ENCODE assay signal across 8 cellular contexts in the genomic region with DNA sequence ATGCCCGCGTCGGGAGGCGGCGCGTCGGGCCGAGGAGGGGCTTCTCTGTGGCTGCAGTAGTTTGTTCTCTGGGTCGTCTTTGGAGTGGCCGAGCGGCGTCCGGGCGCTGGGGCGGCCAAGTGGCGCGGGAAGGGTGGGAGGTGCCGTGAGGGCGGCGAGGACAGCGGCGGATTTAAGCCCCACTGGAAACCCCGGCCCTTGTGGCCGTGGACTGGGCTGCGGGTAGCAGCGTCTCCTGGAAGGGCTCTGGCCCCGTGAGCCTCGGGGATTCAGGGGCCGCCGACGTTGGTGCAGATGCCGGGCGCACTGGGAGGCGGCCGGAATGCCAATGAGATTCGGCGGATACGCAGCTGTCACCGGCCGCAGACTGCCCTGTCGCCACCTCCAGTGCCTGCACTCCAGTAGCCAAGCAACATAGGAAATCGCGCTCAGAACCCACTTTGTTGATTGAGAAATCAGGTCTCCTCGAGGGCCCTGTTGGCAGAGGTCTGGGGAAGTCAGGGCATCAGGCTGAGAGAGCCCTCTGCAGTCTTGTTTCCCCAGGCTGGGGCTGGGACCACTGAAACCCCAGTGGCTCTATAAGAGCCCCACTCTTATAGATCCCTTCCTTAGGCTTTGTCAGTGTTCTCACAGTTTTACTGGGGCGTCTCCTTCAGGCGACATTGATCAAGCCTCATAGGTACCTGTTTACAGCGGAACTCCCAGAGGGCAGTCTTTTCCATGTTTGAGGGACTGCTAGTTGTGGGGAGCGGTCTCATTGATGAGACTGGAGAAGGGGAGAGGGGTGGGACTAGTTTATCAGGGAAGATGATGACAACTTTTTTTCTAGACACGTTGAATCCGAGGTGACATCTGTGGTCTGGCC. TPM values are rescaled to one million over a fixed set of nuclear protein-coding genes. Genes with fewer than 3 reads are reported as not detected.
DNase-seq lines count a peak whose midpoint lies in the region; ATAC-seq and TF ChIP-seq lines count a peak whose summit lies in the region.

No MANE protein-coding gene starts in this region.

- CTCF ChIA-PET in GM10248 (lab: Yijun Ruan, JAX), result no interaction called here

- H3K27me3 ChIP-seq in SJSA1 (replicated peaks), result no peaks in the 10 kb centered on the region

- H3K9me3 ChIP-seq in SJSA1 (replicated peaks), result no peaks in the 10 kb centered on the region

- DNase-seq in AG08396 (ENCODE audit: low spot score) (peak; percentile 61), SJSA1 (ENCODE audit: low read depth in 1 of 2, low spot score in 2 of 2) (peak in 1 of 2 experiments; percentile 56), coronary artery (ENCODE audit: low spot score) (peak; percentile 86), lower leg skin (ENCODE audit: low spot score in 2 of 2) (peak; percentile 42 to 92), GM10248 (ENCODE audit: extremely low spot score) (no peak)

- intact Hi-C loops in lower leg skin (cut with DNase I; ENCODE audit: low total_unique reads), result no loop called here

- POLR2A ChIA-PET in GM10248 (lab: Yijun Ruan, JAX), result no interaction called here

- H3K4me1 ChIP-seq in SJSA1 (replicated peaks), result peaks cover 39% of the 10 kb centered on the region

- no peak for TF ChIP-seq POLR2A in lower leg skin (IDR thresholded peaks at IDR 0.05)

- peak overlapping the region; percentile 87 for H3K4me3 ChIP-seq in SJSA1
- H3K4me3 ChIP-seq in coronary artery, result peak overlapping the region; percentile 88
- H3K4me3 ChIP-seq in lower leg skin (ENCODE audit: low read depth, poor library complexity, severe bottlenecking), result peak overlapping the region; percentile 47

- WGBS in lower leg skin, 2 donors, result 7 to 19% methylated on average over 11 to 40 of the region's 50 CpGs

- TF ChIP-seq CTCF in coronary artery (IDR thresholded peaks at IDR 0.05), result no peak
- no peak for TF ChIP-seq CTCF in lower leg skin (IDR thresholded peaks at IDR 0.05)
- TF ChIP-seq CTCF in GM10248 (IDR thresholded peaks at IDR 0.05; ENCODE audit: control extremely low read depth, extremely low read depth, low read depth, missing control alignments), result no peak

- peaks cover 43% of the 10 kb centered on the region for H3K36me3 ChIP-seq in SJSA1

- H3K27ac ChIP-seq in SJSA1 (peak overlapping the region; percentile 66), coronary artery (peak overlapping the region; percentile 97 to 100), temporal lobe (ENCODE audit: low read depth, low read length) (peak overlapping the region; percentile 87)

- ATAC-seq in GM18858 (IDR thresholded peaks at IDR 0.05; ENCODE audit: unreplicated experiment) (peak; percentile 7), HG03175 (IDR thresholded peaks at IDR 0.05; ENCODE audit: unreplicated experiment) (peak; percentile 13)

RNA-seq across cellular contexts. Expression of a gene that starts 0.6 kb away (rescaled TPM):
- 19.4 and 22.0 TPM in 2 replicates for total RNA-seq in SJSA1 (2014; rRNA removed; shearing (Covaris generic))
- total RNA-seq in lower leg skin (10 to 100 TPM in 3 of 4 donors, 1 to 10 TPM in 1; 4.4 to 15.1 (median 13.5) TPM), temporal lobe (20.7 TPM)

RNA-seq across cellular contexts. Expression of a gene that starts 12.0 kb away (rescaled TPM):
- total RNA-seq in SJSA1 (2014; rRNA removed; shearing (Covaris generic)), result 76.0 and 82.5 TPM in 2 replicates
- total RNA-seq in lower leg skin, result 10 to 100 TPM; 29.2 to 40.2 (median 35.1) TPM
- total RNA-seq in temporal lobe, result 10.1 TPM

RNA-seq across cellular contexts. Expression of a gene that starts 58.7 kb away (rescaled TPM):
- 8.8 and 9.2 TPM in 2 replicates for total RNA-seq in SJSA1 (2014; rRNA removed; shearing (Covaris generic))
- total RNA-seq in lower leg skin (10 to 100 TPM in 3 of 4 donors, 1 to 10 TPM in 1; 7.9 to 12.4 (median 10.5) TPM), temporal lobe (63.7 TPM)
